1 cellular context compared by ENCODE assay signal in the genomic region with DNA sequence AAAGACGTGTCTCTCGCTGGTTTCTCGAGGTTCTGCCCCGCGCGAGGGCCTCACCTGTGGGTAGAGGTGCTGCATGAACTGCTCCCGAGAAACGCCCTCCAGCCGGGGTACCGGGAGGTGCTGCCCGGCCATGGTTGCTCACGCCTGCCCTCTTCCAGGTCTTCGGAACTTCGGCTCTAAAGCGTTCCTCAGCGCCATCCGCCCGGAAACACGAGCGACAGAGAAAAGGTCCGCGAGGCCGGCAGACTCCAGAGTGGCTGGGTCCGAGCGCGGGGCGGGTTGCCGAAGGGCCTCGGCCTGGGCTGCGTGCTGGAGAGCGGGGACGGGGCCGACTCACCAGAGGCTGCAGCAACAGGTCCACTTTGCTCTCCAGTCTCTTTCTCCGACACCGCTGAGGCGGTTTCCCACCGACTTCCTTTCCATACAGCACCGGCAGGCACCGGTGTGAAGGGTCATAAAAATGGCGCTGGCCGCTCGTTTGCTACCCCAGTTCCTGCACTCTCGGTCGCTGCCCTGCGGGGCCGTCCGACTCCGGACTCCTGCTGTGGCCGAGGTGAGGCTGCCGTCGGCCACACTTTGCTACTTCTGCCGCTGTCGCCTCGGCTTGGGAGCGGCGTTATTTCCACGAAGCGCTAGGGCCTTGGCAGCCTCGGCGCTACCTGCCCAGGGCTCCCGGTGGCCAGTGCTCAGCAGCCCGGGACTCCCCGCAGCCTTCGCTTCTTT.
A peak's percentile ranks its signal among the peaks of the same experiment; 100 is the strongest.
TF ChIP-seq lines count a peak whose summit lies in the region.

A gene with protein sequence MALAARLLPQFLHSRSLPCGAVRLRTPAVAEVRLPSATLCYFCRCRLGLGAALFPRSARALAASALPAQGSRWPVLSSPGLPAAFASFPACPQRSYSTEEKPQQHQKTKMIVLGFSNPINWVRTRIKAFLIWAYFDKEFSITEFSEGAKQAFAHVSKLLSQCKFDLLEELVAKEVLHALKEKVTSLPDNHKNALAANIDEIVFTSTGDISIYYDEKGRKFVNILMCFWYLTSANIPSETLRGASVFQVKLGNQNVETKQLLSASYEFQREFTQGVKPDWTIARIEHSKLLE (plus strand): TSS at position 244 of the 723 bp plus-strand sequence. CDS start 217 bp downstream, at position 461.
A gene with protein sequence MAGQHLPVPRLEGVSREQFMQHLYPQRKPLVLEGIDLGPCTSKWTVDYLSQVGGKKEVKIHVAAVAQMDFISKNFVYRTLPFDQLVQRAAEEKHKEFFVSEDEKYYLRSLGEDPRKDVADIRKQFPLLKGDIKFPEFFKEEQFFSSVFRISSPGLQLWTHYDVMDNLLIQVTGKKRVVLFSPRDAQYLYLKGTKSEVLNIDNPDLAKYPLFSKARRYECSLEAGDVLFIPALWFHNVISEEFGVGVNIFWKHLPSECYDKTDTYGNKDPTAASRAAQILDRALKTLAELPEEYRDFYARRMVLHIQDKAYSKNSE (minus strand): TSS at position 153 of the 723 bp plus-strand sequence. CDS start 21 bp downstream, at position 132.

TF ChIP-seq in K562, 482 proteins besides CTCF, POLR2A, EP300 and RAD21 (continued from another document and continues in another):
- TF ChIP-seq, protein P1, sequence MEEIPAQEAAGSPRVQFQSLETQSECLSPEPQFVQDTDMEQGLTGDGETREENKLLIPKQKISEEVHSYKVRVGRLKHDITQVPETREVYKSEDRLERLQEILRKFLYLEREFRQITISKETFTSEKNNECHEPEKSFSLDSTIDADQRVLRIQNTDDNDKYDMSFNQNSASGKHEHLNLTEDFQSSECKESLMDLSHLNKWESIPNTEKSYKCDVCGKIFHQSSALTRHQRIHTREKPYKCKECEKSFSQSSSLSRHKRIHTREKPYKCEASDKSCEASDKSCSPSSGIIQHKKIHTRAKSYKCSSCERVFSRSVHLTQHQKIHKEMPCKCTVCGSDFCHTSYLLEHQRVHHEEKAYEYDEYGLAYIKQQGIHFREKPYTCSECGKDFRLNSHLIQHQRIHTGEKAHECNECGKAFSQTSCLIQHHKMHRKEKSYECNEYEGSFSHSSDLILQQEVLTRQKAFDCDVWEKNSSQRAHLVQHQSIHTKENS (CRISPR knock-in tag; IDR thresholded peaks at IDR 0.05): no peak
- TF ChIP-seq ZNF311 (CRISPR knock-in tag; IDR thresholded peaks at IDR 0.05) (no peak), MAFF (IDR thresholded peaks at IDR 0.05; ENCODE audit: low read length) (no peak), ZNF165 (CRISPR knock-in tag; IDR thresholded peaks at IDR 0.05; ENCODE audit: borderline replicate concordance) (no peak), SIRT6 (IDR thresholded peaks at IDR 0.05; ENCODE audit: low read depth, low read length) (no peak), ZNF24 (IDR thresholded peaks at IDR 0.05) (no peak), MYC (IDR thresholded peaks at IDR 0.05; ENCODE audit: low read depth, low read length) (0 out of 2 replicates have a peak, but pooled peaks have one; percentile 42), MYC (CRISPR knock-in tag; IDR thresholded peaks at IDR 0.05; ENCODE audit: borderline replicate concordance, low read depth) (peak; percentile 87; the same call in 1 of the 2 replicates), HMGN3 (IDR thresholded peaks at IDR 0.05; ENCODE audit: borderline replicate concordance, extremely low read depth, insufficient read length, low read depth, low read length) (no peak), ZKSCAN3 (CRISPR knock-in tag; IDR thresholded peaks at IDR 0.05) (no peak), POLR2G (IDR thresholded peaks at IDR 0.05; ENCODE audit: low read depth, low read length) (peak; percentile 93), ZBED1 (IDR thresholded peaks at IDR 0.05) (no peak), KDM4B (IDR thresholded peaks at IDR 0.05; ENCODE audit: borderline replicate concordance in 2 of 2, low read depth in 1 of 2) (no peak), CBX2 (IDR thresholded peaks at IDR 0.05; ENCODE audit: insufficient read depth, low read length, poor library complexity, severe bottlenecking) (no peak), EHMT2 (IDR thresholded peaks at IDR 0.05) (no peak), ZNF224 (CRISPR knock-in tag; IDR thresholded peaks at IDR 0.05) (no peak), ZNF583 (CRISPR knock-in tag; IDR thresholded peaks at IDR 0.05) (no peak), CTBP1 (IDR thresholded peaks at IDR 0.05; ENCODE audit: borderline replicate concordance) (peak; percentile 88), LARP7 (IDR thresholded peaks at IDR 0.05) (peak; percentile 70; the same call in 1 of the 2 replicates), NFE2L1 (tag; IDR thresholded peaks at IDR 0.05; ENCODE audit: borderline replicate concordance, low read depth) (no peak), ZZZ3 (IDR thresholded peaks at IDR 0.05) (no peak), SRSF7 (optimal IDR thresholded peaks at IDR 0.05; ENCODE audit: low read depth, low read length) (no peak), NONO (IDR thresholded peaks at IDR 0.05; ENCODE audit: low read depth in 2 of 2, low read length in 1 of 2) (no peak), THRAP3 (IDR thresholded peaks at IDR 0.05; ENCODE audit: borderline replicate concordance) (no peak), TBL1XR1 (IDR thresholded peaks at IDR 0.05; ENCODE audit: low read length in 2 of 2) (no peak), SREBF1 (IDR thresholded peaks at IDR 0.05; ENCODE audit: borderline replicate concordance, low read depth, low read length) (no peak), ZBTB7A (IDR thresholded peaks at IDR 0.05; ENCODE audit: borderline replicate concordance, control insufficient read depth, low read depth, low read length) (no peak), CAMTA2 (CRISPR knock-in tag; conservative IDR thresholded peaks at IDR 0.05) (no peak), ZNF696 (CRISPR knock-in tag; conservative IDR thresholded peaks at IDR 0.05) (no peak), KDM5B (IDR thresholded peaks at IDR 0.05; ENCODE audit: insufficient replicate concordance, low read depth, low read length) (peak; percentile 85), HIVEP1 (CRISPR knock-in tag; IDR thresholded peaks at IDR 0.05) (no peak), ARHGAP35 (IDR thresholded peaks at IDR 0.05; ENCODE audit: partially characterized antibody) (no peak), GTF2E2 (tag; IDR thresholded peaks at IDR 0.05) (peak; percentile 80; the same call in 1 of the 2 replicates), CHD1 (IDR thresholded peaks at IDR 0.05; ENCODE audit: low read length) (no peak), ZEB2 (IDR thresholded peaks at IDR 0.05) (peak; percentile 99), ZNF253 (CRISPR knock-in tag; conservative IDR thresholded peaks at IDR 0.05) (no peak), ZNF12 (CRISPR knock-in tag; IDR thresholded peaks at IDR 0.05) (no peak), ZNF507 (tag; conservative IDR thresholded peaks at IDR 0.05) (no peak), PHTF2 (CRISPR knock-in tag; IDR thresholded peaks at IDR 0.05) (no peak), DMBX1 (CRISPR knock-in tag; IDR thresholded peaks at IDR 0.05; ENCODE audit: borderline replicate concordance) (0 out of 2 replicates have a peak, but pooled peaks have one; percentile 44), JUN (IDR thresholded peaks at IDR 0.05; ENCODE audit: borderline replicate concordance, low read depth, low read length) (no peak), JUN (CRISPR knock-in tag; IDR thresholded peaks at IDR 0.05; ENCODE audit: borderline replicate concordance) (no peak), CEBPB (tag; IDR thresholded peaks at IDR 0.05) (no peak)
- TF ChIP-seq, protein P2, sequence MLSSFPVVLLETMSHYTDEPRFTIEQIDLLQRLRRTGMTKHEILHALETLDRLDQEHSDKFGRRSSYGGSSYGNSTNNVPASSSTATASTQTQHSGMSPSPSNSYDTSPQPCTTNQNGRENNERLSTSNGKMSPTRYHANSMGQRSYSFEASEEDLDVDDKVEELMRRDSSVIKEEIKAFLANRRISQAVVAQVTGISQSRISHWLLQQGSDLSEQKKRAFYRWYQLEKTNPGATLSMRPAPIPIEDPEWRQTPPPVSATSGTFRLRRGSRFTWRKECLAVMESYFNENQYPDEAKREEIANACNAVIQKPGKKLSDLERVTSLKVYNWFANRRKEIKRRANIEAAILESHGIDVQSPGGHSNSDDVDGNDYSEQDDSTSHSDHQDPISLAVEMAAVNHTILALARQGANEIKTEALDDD (IDR thresholded peaks at IDR 0.05): no peak
- TF ChIP-seq, protein P3, sequence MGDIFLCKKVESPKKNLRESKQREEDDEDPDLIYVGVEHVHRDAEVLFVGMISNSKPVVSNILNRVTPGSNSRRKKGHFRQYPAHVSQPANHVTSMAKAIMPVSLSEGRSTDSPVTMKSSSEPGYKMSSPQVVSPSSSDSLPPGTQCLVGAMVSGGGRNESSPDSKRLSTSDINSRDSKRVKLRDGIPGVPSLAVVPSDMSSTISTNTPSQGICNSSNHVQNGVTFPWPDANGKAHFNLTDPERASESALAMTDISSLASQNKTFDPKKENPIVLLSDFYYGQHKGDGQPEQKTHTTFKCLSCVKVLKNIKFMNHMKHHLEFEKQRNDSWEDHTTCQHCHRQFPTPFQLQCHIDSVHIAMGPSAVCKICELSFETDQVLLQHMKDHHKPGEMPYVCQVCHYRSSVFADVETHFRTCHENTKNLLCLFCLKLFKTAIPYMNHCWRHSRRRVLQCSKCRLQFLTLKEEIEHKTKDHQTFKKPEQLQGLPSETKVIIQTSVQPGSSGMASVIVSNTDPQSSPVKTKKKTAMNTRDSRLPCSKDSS (IDR thresholded peaks at IDR 0.05; ENCODE audit: low read depth, partially characterized antibody): no peak
- TF ChIP-seq, protein P4, sequence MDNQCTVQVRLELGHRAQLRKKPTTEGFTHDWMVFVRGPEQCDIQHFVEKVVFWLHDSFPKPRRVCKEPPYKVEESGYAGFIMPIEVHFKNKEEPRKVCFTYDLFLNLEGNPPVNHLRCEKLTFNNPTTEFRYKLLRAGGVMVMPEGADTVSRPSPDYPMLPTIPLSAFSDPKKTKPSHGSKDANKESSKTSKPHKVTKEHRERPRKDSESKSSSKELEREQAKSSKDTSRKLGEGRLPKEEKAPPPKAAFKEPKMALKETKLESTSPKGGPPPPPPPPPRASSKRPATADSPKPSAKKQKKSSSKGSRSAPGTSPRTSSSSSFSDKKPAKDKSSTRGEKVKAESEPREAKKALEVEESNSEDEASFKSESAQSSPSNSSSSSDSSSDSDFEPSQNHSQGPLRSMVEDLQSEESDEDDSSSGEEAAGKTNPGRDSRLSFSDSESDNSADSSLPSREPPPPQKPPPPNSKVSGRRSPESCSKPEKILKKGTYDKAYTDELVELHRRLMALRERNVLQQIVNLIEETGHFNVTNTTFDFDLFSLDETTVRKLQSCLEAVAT (IDR thresholded peaks at IDR 0.05): no peak
- TF ChIP-seq, protein P5, sequence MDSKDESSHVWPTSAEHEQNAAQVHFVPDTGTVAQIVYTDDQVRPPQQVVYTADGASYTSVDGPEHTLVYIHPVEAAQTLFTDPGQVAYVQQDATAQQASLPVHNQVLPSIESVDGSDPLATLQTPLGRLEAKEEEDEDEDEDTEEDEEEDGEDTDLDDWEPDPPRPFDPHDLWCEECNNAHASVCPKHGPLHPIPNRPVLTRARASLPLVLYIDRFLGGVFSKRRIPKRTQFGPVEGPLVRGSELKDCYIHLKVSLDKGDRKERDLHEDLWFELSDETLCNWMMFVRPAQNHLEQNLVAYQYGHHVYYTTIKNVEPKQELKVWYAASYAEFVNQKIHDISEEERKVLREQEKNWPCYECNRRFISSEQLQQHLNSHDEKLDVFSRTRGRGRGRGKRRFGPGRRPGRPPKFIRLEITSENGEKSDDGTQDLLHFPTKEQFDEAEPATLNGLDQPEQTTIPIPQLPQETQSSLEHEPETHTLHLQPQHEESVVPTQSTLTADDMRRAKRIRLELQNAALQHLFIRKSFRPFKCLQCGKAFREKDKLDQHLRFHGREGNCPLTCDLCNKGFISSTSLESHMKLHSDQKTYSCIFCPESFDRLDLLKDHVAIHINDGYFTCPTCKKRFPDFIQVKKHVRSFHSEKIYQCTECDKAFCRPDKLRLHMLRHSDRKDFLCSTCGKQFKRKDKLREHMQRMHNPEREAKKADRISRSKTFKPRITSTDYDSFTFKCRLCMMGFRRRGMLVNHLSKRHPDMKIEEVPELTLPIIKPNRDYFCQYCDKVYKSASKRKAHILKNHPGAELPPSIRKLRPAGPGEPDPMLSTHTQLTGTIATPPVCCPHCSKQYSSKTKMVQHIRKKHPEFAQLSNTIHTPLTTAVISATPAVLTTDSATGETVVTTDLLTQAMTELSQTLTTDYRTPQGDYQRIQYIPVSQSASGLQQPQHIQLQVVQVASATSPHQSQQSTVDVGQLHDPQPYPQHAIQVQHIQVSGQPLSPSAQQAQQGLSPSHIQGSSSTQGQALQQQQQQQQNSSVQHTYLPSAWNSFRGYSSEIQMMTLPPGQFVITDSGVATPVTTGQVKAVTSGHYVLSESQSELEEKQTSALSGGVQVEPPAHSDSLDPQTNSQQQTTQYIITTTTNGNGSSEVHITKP (IDR thresholded peaks at IDR 0.05; ENCODE audit: partially characterized antibody): no peak
- TF ChIP-seq, protein P6, sequence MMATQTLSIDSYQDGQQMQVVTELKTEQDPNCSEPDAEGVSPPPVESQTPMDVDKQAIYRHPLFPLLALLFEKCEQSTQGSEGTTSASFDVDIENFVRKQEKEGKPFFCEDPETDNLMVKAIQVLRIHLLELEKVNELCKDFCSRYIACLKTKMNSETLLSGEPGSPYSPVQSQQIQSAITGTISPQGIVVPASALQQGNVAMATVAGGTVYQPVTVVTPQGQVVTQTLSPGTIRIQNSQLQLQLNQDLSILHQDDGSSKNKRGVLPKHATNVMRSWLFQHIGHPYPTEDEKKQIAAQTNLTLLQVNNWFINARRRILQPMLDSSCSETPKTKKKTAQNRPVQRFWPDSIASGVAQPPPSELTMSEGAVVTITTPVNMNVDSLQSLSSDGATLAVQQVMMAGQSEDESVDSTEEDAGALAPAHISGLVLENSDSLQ (IDR thresholded peaks at IDR 0.05): peak; percentile 34; the same call in 1 of the 2 replicates
- TF ChIP-seq, protein P7, sequence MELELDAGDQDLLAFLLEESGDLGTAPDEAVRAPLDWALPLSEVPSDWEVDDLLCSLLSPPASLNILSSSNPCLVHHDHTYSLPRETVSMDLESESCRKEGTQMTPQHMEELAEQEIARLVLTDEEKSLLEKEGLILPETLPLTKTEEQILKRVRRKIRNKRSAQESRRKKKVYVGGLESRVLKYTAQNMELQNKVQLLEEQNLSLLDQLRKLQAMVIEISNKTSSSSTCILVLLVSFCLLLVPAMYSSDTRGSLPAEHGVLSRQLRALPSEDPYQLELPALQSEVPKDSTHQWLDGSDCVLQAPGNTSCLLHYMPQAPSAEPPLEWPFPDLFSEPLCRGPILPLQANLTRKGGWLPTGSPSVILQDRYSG (tag; conservative IDR thresholded peaks at IDR 0.05; ENCODE audit: low read depth): peak; percentile 69; the same call in 1 of the 2 replicates
- TF ChIP-seq, protein P8, sequence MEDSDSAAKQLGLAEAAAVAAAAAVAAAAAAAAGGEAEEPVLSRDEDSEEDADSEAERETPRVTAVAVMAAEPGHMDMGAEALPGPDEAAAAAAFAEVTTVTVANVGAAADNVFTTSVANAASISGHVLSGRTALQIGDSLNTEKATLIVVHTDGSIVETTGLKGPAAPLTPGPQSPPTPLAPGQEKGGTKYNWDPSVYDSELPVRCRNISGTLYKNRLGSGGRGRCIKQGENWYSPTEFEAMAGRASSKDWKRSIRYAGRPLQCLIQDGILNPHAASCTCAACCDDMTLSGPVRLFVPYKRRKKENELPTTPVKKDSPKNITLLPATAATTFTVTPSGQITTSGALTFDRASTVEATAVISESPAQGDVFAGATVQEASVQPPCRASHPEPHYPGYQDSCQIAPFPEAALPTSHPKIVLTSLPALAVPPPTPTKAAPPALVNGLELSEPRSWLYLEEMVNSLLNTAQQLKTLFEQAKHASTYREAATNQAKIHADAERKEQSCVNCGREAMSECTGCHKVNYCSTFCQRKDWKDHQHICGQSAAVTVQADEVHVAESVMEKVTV (CRISPR knock-in tag; IDR thresholded peaks at IDR 0.05): no peak
